17 cellular contexts compared by ENCODE assay signal in the genomic region with DNA sequence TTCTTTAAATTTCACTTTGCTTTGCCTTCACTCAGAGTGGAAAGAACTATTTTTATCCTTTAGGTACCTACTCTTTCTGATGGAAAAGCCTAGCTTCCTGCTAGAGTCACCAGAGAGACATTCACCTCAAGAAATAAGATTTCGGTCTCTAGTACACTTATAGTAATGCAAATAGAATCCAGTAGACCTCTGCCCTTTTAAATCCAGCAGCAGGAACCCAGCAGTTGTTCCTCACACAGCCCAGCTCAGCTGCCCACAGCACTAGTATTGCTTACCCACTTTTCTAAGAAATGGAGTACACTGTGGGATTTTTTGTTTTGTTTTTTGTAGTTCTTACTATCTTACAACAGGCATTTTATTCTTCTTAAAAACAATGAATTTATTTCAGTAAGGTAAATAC.
"Had no signal": no experiment of that assay in that cellular context is flagged by ENCODE, and none has a peak within 500 bp of the region (broad histone marks: within the 10 kb centered on the region; RNA-seq: fewer than 3 reads in every experiment).

No MANE protein-coding gene starts in this region.

- H3K4me3 ChIP-seq: adrenal gland, cardiac muscle cell, dorsolateral prefrontal cortex, gastroesophageal sphincter, heart right ventricle, ovary, sigmoid colon had no signal

- ATAC-seq: activated CD8-positive, alpha-beta memory T cell treated with anti-CD3 and anti-CD28 coated beads, Interleukin-2, amount 10 ng/mL, durations not matched to agents 7 days and 5 days; gastroesophageal sphincter; heart right ventricle; stimulated activated naive CD8-positive, alpha-beta T cell treated with anti-CD3 and anti-CD28 coated beads, Interleukin-15, amount 100 ng/mL, for 72 hours had no signal

- H3K9me3 ChIP-seq: adrenal gland, ovary, sigmoid colon had no signal

- DNase-seq: activated CD4-positive, alpha-beta T cell treated with anti-CD3 and anti-CD28 coated beads, Interleukin-2, amount 50 U/mL, for 4 hours; activated CD4-positive, CD25-positive, alpha-beta regulatory T cell treated with anti-CD3 and anti-CD28 coated beads, Interleukin-2, amount 50 U/mL, for 72 hours; activated CD8-positive, alpha-beta memory T cell treated with anti-CD3 and anti-CD28 coated beads, Interleukin-2, amount 10 ng/mL, durations not matched to agents 7 days and 5 days; activated effector memory CD4-positive, alpha-beta T cell treated with Interleukin-2 at 50 U/mL for 16 hours; activated T-cell treated with anti-CD3 and anti-CD28 coated beads, Interleukin-2, amount 50 U/mL, for 24 hours; adrenal gland; dorsolateral prefrontal cortex; heart right ventricle; immature natural killer cell; ovary; sigmoid colon; stimulated activated CD4-positive, alpha-beta T cell treated with anti-CD3 and anti-CD28 coated beads, Interleukin-1b, Interleukin-23, amount 100 ng/mL, for 48 hours; stimulated activated naive CD8-positive, alpha-beta T cell treated with anti-CD3 and anti-CD28 coated beads, Interleukin-15, amount 100 ng/mL, for 72 hours; T-helper 1 cell; T1000 had no signal

- H3K27me3 ChIP-seq: adrenal gland, cardiac muscle cell, dorsolateral prefrontal cortex, gastroesophageal sphincter, heart right ventricle, ovary, sigmoid colon had no signal

- H3K4me1 ChIP-seq: adrenal gland, gastroesophageal sphincter, heart right ventricle, sigmoid colon had no signal

- H3K36me3 ChIP-seq: adrenal gland, cardiac muscle cell, gastroesophageal sphincter, heart right ventricle, ovary, sigmoid colon had no signal

- H3K27ac ChIP-seq: adrenal gland, cardiac muscle cell, dorsolateral prefrontal cortex, gastroesophageal sphincter, heart right ventricle, ovary, sigmoid colon had no signal
